28 cellular contexts compared by ENCODE assay signal in genomic region chr4:75779059-75779757, GRCh38. TPM values are rescaled to one million over a fixed set of nuclear protein-coding genes. Genes with fewer than 3 reads are reported as not detected.
DNase-seq lines count a peak whose midpoint lies in the region; ATAC-seq and TF ChIP-seq lines count a peak whose summit lies in the region.
"Had no signal": no experiment of that assay in that cellular context is flagged by ENCODE, and none has a peak within 500 bp of the region (broad histone marks: within the 10 kb centered on the region; RNA-seq: fewer than 3 reads in every experiment).

No MANE protein-coding gene starts in this region.

- TF ChIP-seq CTCF in natural killer cell (IDR thresholded peaks at IDR 0.05): no peak
- TF ChIP-seq CTCF in KMS-11 (conservative IDR thresholded peaks at IDR 0.05; ENCODE audit: low read depth, low read length): no peak

- no peak for DNase-seq in natural killer cell treated with Interleukin-12 subunit alpha and Interleukin-12 subunit beta and Interleukin-15 and Interleukin-18, amount 100 ng/mL, for 72 hours (ENCODE audit: low spot score)
- DNase-seq in natural killer cell: no peak
- DNase-seq in stimulated activated effector memory CD8-positive, alpha-beta T cell treated with anti-CD3 and anti-CD28 coated beads, Interleukin-12 subunit alpha, Interleukin-12 subunit beta, amount 100 ng/mL, for 72 hours (ENCODE audit: low spot score in 2 of 2): no peak
- no peak for DNase-seq in SJCRH30
- DNase-seq in amygdala (lab: John Stamatoyannopoulos, UW): no peak
- no peak for DNase-seq in mesenteric fat pad (ENCODE audit: low spot score)
- DNase-seq: ACHN; activated CD4-positive, CD25-positive, alpha-beta regulatory T cell treated with anti-CD3 and anti-CD28 coated beads, Interleukin-2, amount 50 U/mL, for 72 hours; BE2C; Caco-2; DND-41; left ventricle myocardium inferior; naive thymus-derived CD4-positive, alpha-beta T cell; NCI-H1105 treated with DMSO at 0.1 percent for 48 hours; NCI-H2029 treated with DMSO at 0.1 percent for 48 hours; NCI-H82; RPMI8226; stimulated activated CD4-positive, alpha-beta T cell treated with anti-CD3 and anti-CD28 coated beads, Interleukin-15, amount 100 ng/mL, for 24 hours; stimulated activated naive CD4-positive, alpha-beta T cell; upper lobe of right lung had no signal

- peak overlapping the region; percentile 19 for H3K4me2 ChIP-seq in KMS-11

- no peaks in the 10 kb centered on the region for H3K27me3 ChIP-seq in KMS-11 (ENCODE audit: insufficient read depth, low read depth)
- no peaks in the 10 kb centered on the region for H3K27me3 ChIP-seq in SJCRH30
- H3K27me3 ChIP-seq: BE2C, breast epithelium, suprapubic skin, upper lobe of right lung had no signal

- no peak overlapping the region for H3K4me3 Mint-ChIP-seq in natural killer cell treated with Interleukin-12 subunit alpha and Interleukin-12 subunit beta and Interleukin-15 and Interleukin-18, amount 100 ng/mL, for 72 hours
- H3K4me3 Mint-ChIP-seq in natural killer cell: no peak overlapping the region
- no peak overlapping the region for H3K4me3 Mint-ChIP-seq in stimulated activated effector memory CD8-positive, alpha-beta T cell treated with anti-CD3 and anti-CD28 coated beads, Interleukin-12 subunit alpha, Interleukin-12 subunit beta, amount 100 ng/mL, for 72 hours
- H3K4me3 Mint-ChIP-seq: activated naive CD4-positive, alpha-beta T cell treated with anti-CD3 and anti-CD28 coated beads, Interleukin-2, amount 50 U/mL, for 24 hours; activated T-helper 1 cell treated with anti-CD3 and anti-CD28 coated beads, Interleukin-12 subunit alpha, Interleukin-12 subunit beta, Interleukin-2, Interleukin-4 antibody, amounts not matched to agents 30 ng/mL and 10 ng/mL and 1 ng/mL, durations not matched to agents 14 hours and 24 hours and 36 hours; naive thymus-derived CD4-positive, alpha-beta T cell had no signal

- peaks cover 34% of the 10 kb centered on the region for H3K36me3 Mint-ChIP-seq in natural killer cell treated with Interleukin-12 subunit alpha and Interleukin-12 subunit beta and Interleukin-15 and Interleukin-18, amount 100 ng/mL, for 72 hours
- H3K36me3 Mint-ChIP-seq in natural killer cell: peaks cover 33% of the 10 kb centered on the region
- peaks cover 100% of the 10 kb centered on the region for H3K36me3 Mint-ChIP-seq in stimulated activated effector memory CD8-positive, alpha-beta T cell treated with anti-CD3 and anti-CD28 coated beads, Interleukin-12 subunit alpha, Interleukin-12 subunit beta, amount 100 ng/mL, for 72 hours

- H2AFZ ChIP-seq in KMS-11 (ENCODE audit: low read depth): no peak overlapping the region

- intact Hi-C loops in natural killer cell (cut with micrococcal nuclease): no loop called here

- H3K79me2 ChIP-seq in KMS-11 (ENCODE audit: insufficient read depth, low read depth): no peaks in the 10 kb centered on the region

- peaks cover 6% of the 10 kb centered on the region for H3K9me3 Mint-ChIP-seq in natural killer cell treated with Interleukin-12 subunit alpha and Interleukin-12 subunit beta and Interleukin-15 and Interleukin-18, amount 100 ng/mL, for 72 hours
- H3K9me3 Mint-ChIP-seq in natural killer cell: no peaks in the 10 kb centered on the region
- H3K9me3 Mint-ChIP-seq in stimulated activated effector memory CD8-positive, alpha-beta T cell treated with anti-CD3 and anti-CD28 coated beads, Interleukin-12 subunit alpha, Interleukin-12 subunit beta, amount 100 ng/mL, for 72 hours: no peaks in the 10 kb centered on the region

- H3K4me3 ChIP-seq in KMS-11 (IDR thresholded peaks at IDR 0.05; ENCODE audit: insufficient read depth, low read depth, low read length) (no peak overlapping the region), SJCRH30 (no peak overlapping the region)
- H3K4me3 ChIP-seq: breast epithelium, K562, left ventricle myocardium inferior, SK-N-MC, suprapubic skin, upper lobe of right lung had no signal

- H3K36me3 ChIP-seq in KMS-11 (ENCODE audit: insufficient read depth) (peaks cover 8% of the 10 kb centered on the region; the same call in 1 of the 2 replicates), SJCRH30 (peaks cover 84% of the 10 kb centered on the region)
- H3K36me3 ChIP-seq: breast epithelium had no signal

- peaks cover 6 to 11% of the 10 kb centered on the region in 2 donors for H3K4me1 Mint-ChIP-seq in natural killer cell treated with Interleukin-12 subunit alpha and Interleukin-12 subunit beta and Interleukin-15 and Interleukin-18, amount 100 ng/mL, for 72 hours (ENCODE audit: low read depth in 2 of 2)
- peaks cover 0 to 4% of the 10 kb centered on the region in 2 donors for H3K4me1 Mint-ChIP-seq in natural killer cell
- peaks cover 12% of the 10 kb centered on the region for H3K4me1 Mint-ChIP-seq in stimulated activated effector memory CD8-positive, alpha-beta T cell treated with anti-CD3 and anti-CD28 coated beads, Interleukin-12 subunit alpha, Interleukin-12 subunit beta, amount 100 ng/mL, for 72 hours
- H3K4me1 Mint-ChIP-seq: activated naive CD4-positive, alpha-beta T cell treated with anti-CD3 and anti-CD28 coated beads, Interleukin-2, amount 50 U/mL, for 24 hours had no signal

- peaks cover 21% of the 10 kb centered on the region for H3K4me1 ChIP-seq in KMS-11 (ENCODE audit: low read depth, poor library complexity, severe bottlenecking)
- no peaks in the 10 kb centered on the region for H3K4me1 ChIP-seq in SJCRH30
- H3K4me1 ChIP-seq: BE2C, breast epithelium, Caco-2, left ventricle myocardium inferior, suprapubic skin, upper lobe of right lung had no signal

- peak in 1 of 2 donors; percentile 66 for ATAC-seq in natural killer cell treated with Interleukin-12 subunit alpha and Interleukin-12 subunit beta and Interleukin-15 and Interleukin-18, amount 100 ng/mL, for 72 hours
- no peak for ATAC-seq in natural killer cell
- peak; percentile 57 for ATAC-seq in GM21515 (IDR thresholded peaks at IDR 0.05; ENCODE audit: unreplicated experiment)
- peak; percentile 69 for ATAC-seq in stimulated activated effector memory CD8-positive, alpha-beta T cell treated with anti-CD3 and anti-CD28 coated beads, Interleukin-12 subunit alpha, Interleukin-12 subunit beta, amount 100 ng/mL, for 72 hours
- ATAC-seq: K562; naive thymus-derived CD4-positive, alpha-beta T cell; upper lobe of right lung had no signal

- H3K27ac ChIP-seq in KMS-11 (peak overlapping the region; percentile 3; the same call in 1 of the 2 replicates), SJCRH30 (no peak overlapping the region)
- H3K27ac ChIP-seq: breast epithelium, left ventricle myocardium inferior, SK-N-MC, suprapubic skin, upper lobe of right lung had no signal

- H3K27ac Mint-ChIP-seq in natural killer cell treated with Interleukin-12 subunit alpha and Interleukin-12 subunit beta and Interleukin-15 and Interleukin-18, amount 100 ng/mL, for 72 hours: peak overlapping the region; percentile 5 to 49
- peak overlapping the region in 1 of 2 donors; percentile 16 for H3K27ac Mint-ChIP-seq in natural killer cell
- H3K27ac Mint-ChIP-seq in stimulated activated effector memory CD8-positive, alpha-beta T cell treated with anti-CD3 and anti-CD28 coated beads, Interleukin-12 subunit alpha, Interleukin-12 subunit beta, amount 100 ng/mL, for 72 hours: peak overlapping the region; percentile 41
- H3K27ac Mint-ChIP-seq: activated naive CD4-positive, alpha-beta T cell treated with anti-CD3 and anti-CD28 coated beads, Interleukin-2, amount 50 U/mL, for 24 hours; activated T-helper 1 cell treated with anti-CD3 and anti-CD28 coated beads, Interleukin-12 subunit alpha, Interleukin-12 subunit beta, Interleukin-2, Interleukin-4 antibody, amounts not matched to agents 30 ng/mL and 10 ng/mL and 1 ng/mL, durations not matched to agents 14 hours and 24 hours and 36 hours had no signal

- no peaks in the 10 kb centered on the region for H3K27me3 Mint-ChIP-seq in natural killer cell treated with Interleukin-12 subunit alpha and Interleukin-12 subunit beta and Interleukin-15 and Interleukin-18, amount 100 ng/mL, for 72 hours
- no peaks in the 10 kb centered on the region for H3K27me3 Mint-ChIP-seq in natural killer cell (ENCODE audit: low read depth in 2 of 2)
- H3K27me3 Mint-ChIP-seq: activated naive CD4-positive, alpha-beta T cell treated with anti-CD3 and anti-CD28 coated beads, Interleukin-2, amount 50 U/mL, for 24 hours; naive thymus-derived CD4-positive, alpha-beta T cell had no signal

- no peaks in the 10 kb centered on the region for H3K9me3 ChIP-seq in SJCRH30 (replicated peaks)
- H3K9me3 ChIP-seq: BE2C, breast epithelium, Caco-2, left ventricle myocardium inferior, suprapubic skin, upper lobe of right lung had no signal

- H3K9ac ChIP-seq in KMS-11: no peak overlapping the region

- H4K20me1 ChIP-seq in KMS-11 (ENCODE audit: insufficient read depth): no peaks in the 10 kb centered on the region

RNA-seq across cellular contexts. Expression of gene USO1, which starts 54.8 kb away (rescaled TPM):
- total RNA-seq in natural killer cell treated with Interleukin-12 subunit alpha and Interleukin-12 subunit beta and Interleukin-15 and Interleukin-18, amount 100 ng/mL, for 72 hours: 10 to 100 TPM; 49.6 to 59.4 TPM
- total RNA-seq in natural killer cell: 10 to 100 TPM; 29.7 to 38.4 (median 32.2) TPM
- total RNA-seq in SJCRH30 (2014; rRNA removed; shearing (Covaris generic)): 91.0 and 94.9 TPM in 2 replicates
- total RNA-seq in mesenteric fat pad: 68.7 TPM

Comparison
In these comparisons a context has a peak if more than half of its experiments do, and no peak if none do; other contexts are left out.
1. ATAC-seq: peak in GM21515 (single experiment) and stimulated activated effector memory CD8-positive, alpha-beta T cell treated with anti-CD3 and anti-CD28 coated beads, Interleukin-12 subunit alpha, Interleukin-12 subunit beta, amount 100 ng/mL, for 72 hours (single experiment); none in natural killer cell (0 of 3).